8 cellular contexts compared by ENCODE assay signal in the genomic region with DNA sequence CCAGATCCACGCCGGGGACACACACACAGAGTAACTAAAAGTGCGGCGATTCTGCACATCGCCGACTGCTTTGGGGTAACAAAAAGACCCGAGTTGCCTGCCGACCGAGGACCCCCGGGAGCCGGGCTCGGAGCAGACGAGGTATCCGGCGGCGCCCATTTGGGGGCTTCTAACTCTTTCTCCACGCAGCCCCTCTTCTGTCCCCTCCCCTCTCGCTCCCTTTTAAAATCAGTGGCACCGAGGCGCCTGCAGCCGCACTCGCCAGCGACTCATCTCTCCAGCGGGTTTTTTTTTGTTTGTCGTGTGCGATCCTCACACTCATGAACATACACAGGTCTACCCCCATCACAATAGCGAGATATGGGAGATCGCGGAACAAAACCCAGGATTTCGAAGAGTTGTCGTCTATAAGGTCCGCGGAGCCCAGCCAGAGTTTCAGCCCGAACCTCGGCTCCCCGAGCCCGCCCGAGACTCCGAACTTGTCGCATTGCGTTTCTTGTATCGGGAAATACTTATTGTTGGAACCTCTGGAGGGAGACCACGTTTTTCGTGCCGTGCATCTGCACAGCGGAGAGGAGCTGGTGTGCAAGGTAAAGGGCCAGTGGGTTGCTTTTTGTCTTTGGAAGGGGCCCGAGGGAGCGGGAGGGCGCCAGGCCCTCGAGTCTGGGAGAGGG. TPM values are rescaled to one million over a fixed set of nuclear protein-coding genes. Genes with fewer than 3 reads are reported as not detected.
DNase-seq lines count a peak whose midpoint lies in the region; ATAC-seq and TF ChIP-seq lines count a peak whose summit lies in the region.

No MANE protein-coding gene starts in this region.

- H3K9me3 ChIP-seq in right atrium auricular region = no peaks in the 10 kb centered on the region

- peaks cover 7 to 13% of the 10 kb centered on the region in 2 donors for H3K36me3 Mint-ChIP-seq in activated naive CD4-positive, alpha-beta T cell treated with anti-CD3 and anti-CD28 coated beads, Interleukin-2, amount 50 U/mL, for 72 hours

- H3K36me3 ChIP-seq in right atrium auricular region = peaks cover 3% of the 10 kb centered on the region

- no peaks in the 10 kb centered on the region for H3K9me3 Mint-ChIP-seq in activated naive CD4-positive, alpha-beta T cell treated with anti-CD3 and anti-CD28 coated beads, Interleukin-2, amount 50 U/mL, for 72 hours

- H3K27me3 ChIP-seq in right atrium auricular region = no peaks in the 10 kb centered on the region

- in situ Hi-C loops in GM13976 (cut with MboI; ENCODE audit: low sequenced_read_pairs, unreplicated experiment) = loop anchor here (25.0 kb wide), 1 partner anchor 881 kb away; no protein-coding TSS in a partner anchor

- H3K4me3 ChIP-seq in right atrium auricular region (peak overlapping the region; percentile 72 to 83), skeletal muscle cell (ENCODE audit: low read depth, low read length) (peak overlapping the region; percentile 90)

- TF ChIP-seq CTCF in GM13976 (IDR thresholded peaks at IDR 0.05; ENCODE audit: borderline replicate concordance, control extremely low read depth, extremely low read depth, insufficient read depth, missing control alignments) (no peak), right atrium auricular region (IDR thresholded peaks at IDR 0.05) (no peak)

- peak in 1 of 2 donors; percentile 17 for ATAC-seq in activated naive CD4-positive, alpha-beta T cell treated with anti-CD3 and anti-CD28 coated beads, Interleukin-2, amount 50 U/mL, for 72 hours
- no peak for ATAC-seq in HG02884 (IDR thresholded peaks at IDR 0.05; ENCODE audit: unreplicated experiment)

- peak overlapping the region; percentile 85 to 96 for H3K27ac Mint-ChIP-seq in activated naive CD4-positive, alpha-beta T cell treated with anti-CD3 and anti-CD28 coated beads, Interleukin-2, amount 50 U/mL, for 72 hours

- DNase-seq in GM13976 (ENCODE audit: low spot score) (peak; percentile 41), NCI-H69 (lab: John Stamatoyannopoulos, UW) (peak; percentile 19), right atrium auricular region (ENCODE audit: low spot score) (no peak), skeletal muscle cell (ENCODE audit: low read depth) (no peak), SHP77 treated with DMSO at 0.1 percent for 48 hours (lab: John Stamatoyannopoulos, UW) (no peak), NCI-H526 treated with DMSO at 0.1 percent for 48 hours (lab: John Stamatoyannopoulos, UW) (no peak)
- DNase-seq in activated naive CD4-positive, alpha-beta T cell treated with anti-CD3 and anti-CD28 coated beads, Interleukin-2, amount 50 U/mL, for 72 hours (ENCODE audit: low spot score in 2 of 2) = no peak

- peak overlapping the region; percentile 93 to 98 for H3K27ac ChIP-seq in right atrium auricular region

- H3K4me1 ChIP-seq in right atrium auricular region = peaks cover 0 to 51% of the 10 kb centered on the region in 2 donors

RNA-seq across cellular contexts. Expression of a gene that starts 1.4 kb away (rescaled TPM):
- 1 to 10 TPM; 2.6 to 7.7 TPM for total RNA-seq in activated naive CD4-positive, alpha-beta T cell treated with anti-CD3 and anti-CD28 coated beads, Interleukin-2, amount 50 U/mL, for 72 hours
- 10 to 100 TPM; 33.5 to 55.7 TPM for total RNA-seq in right atrium auricular region

Comparison
In these comparisons a context has a peak if more than half of its experiments do, and no peak if none do; other contexts are left out.
1. DNase-seq: peak in GM13976 (single experiment) and NCI-H69 (single experiment); none in activated naive CD4-positive, alpha-beta T cell treated with anti-CD3 and anti-CD28 coated beads, Interleukin-2, amount 50 U/mL, for 72 hours (0 of 2), right atrium auricular region (single experiment), skeletal muscle cell (single experiment), SHP77 treated with DMSO at 0.1 percent for 48 hours (single experiment) and NCI-H526 treated with DMSO at 0.1 percent for 48 hours (single experiment).